Comparison of ENCODE assay signal across 28 cellular contexts in genomic region chr12:78407722-78408121, GRCh38.
DNase-seq lines count a peak whose midpoint lies in the region; ATAC-seq, FAIRE-seq and TF ChIP-seq lines count a peak whose summit lies in the region.
"Had no signal": no experiment of that assay in that cellular context is flagged by ENCODE, and none has a peak within 500 bp of the region (broad histone marks: within the 10 kb centered on the region; RNA-seq: fewer than 3 reads in every experiment).

No MANE protein-coding gene starts in this region.

- H3K14ac ChIP-seq in H1 (ENCODE audit: insufficient read length) = no peak overlapping the region

- no peaks in the 10 kb centered on the region for H3K79me1 ChIP-seq in H1 (ENCODE audit: low read depth, low read length)

- no peak for TF ChIP-seq CTCF in H1 (IDR thresholded peaks at IDR 0.05; ENCODE audit: control extremely low read depth in 1 of 3, insufficient read depth in 1 of 3, low read depth in 1 of 3, low read length in 3 of 3)

- H4K8ac ChIP-seq in H1 (ENCODE audit: extremely low read depth, insufficient read depth, low read length) = no peak overlapping the region

- H2AFZ ChIP-seq in H1 (ENCODE audit: low read length) = peak overlapping the region; percentile 48
- H2AFZ ChIP-seq: parathyroid adenoma had no signal

- no peak overlapping the region for H2BK15ac ChIP-seq in H1 (ENCODE audit: low read length)

- H3K9me3 Mint-ChIP-seq in naive thymus-derived CD8-positive, alpha-beta T cell = peaks cover 0 to 10% (median 0%) of the 10 kb centered on the region in 9 donors
- H3K9me3 Mint-ChIP-seq: nephron progenitor cell had no signal

- H3K4me3 ChIP-seq in H1 (ENCODE audit: extremely low read depth in 1 of 4, insufficient read depth in 2 of 4, low read depth in 3 of 4, low read length in 4 of 4) = no peak overlapping the region
- H3K4me3 ChIP-seq: esophagus muscularis mucosa, lower lobe of right lung, mucosa of descending colon, tibial nerve had no signal

- no peaks in the 10 kb centered on the region for H4K20me1 ChIP-seq in H1 (replicated peaks in 1 of 2; ENCODE audit: control insufficient read depth in 1 of 2, insufficient read depth in 2 of 2, low read length in 2 of 2)

- no peak overlapping the region for H3K9ac ChIP-seq in H1 (replicated peaks in 1 of 4; ENCODE audit: extremely low read depth in 1 of 4, low read depth in 3 of 4, low read length in 3 of 4)
- H3K9ac ChIP-seq: KMS-11, parathyroid adenoma had no signal

- no peak for TF ChIP-seq RAD21 in H1 (IDR thresholded peaks at IDR 0.05 in 1 of 2, conservative IDR thresholded peaks at IDR 0.05 in 1 of 2; ENCODE audit: low read depth in 2 of 2, low read length in 2 of 2)

- H3K36me3 Mint-ChIP-seq in naive thymus-derived CD8-positive, alpha-beta T cell = no peaks in the 10 kb centered on the region

- no peaks in the 10 kb centered on the region for H3K4me1 Mint-ChIP-seq in naive thymus-derived CD8-positive, alpha-beta T cell
- H3K4me1 Mint-ChIP-seq: central memory CD8-positive, alpha-beta T cell had no signal

- FAIRE-seq in H1 (lab: Jason Lieb, UNC) = no peak
- FAIRE-seq: frontal cortex had no signal

- H3K27ac ChIP-seq in H1 (ENCODE audit: low read depth, low read length) = no peak overlapping the region
- H3K27ac ChIP-seq: C4-2B, esophagus muscularis mucosa, KMS-11, lower lobe of right lung, parathyroid adenoma, tibial nerve had no signal

- no peaks in the 10 kb centered on the region for H3K36me3 ChIP-seq in H1 (ENCODE audit: control insufficient read depth in 2 of 4, insufficient read depth in 4 of 4, low read length in 3 of 4)
- H3K36me3 ChIP-seq: esophagus muscularis mucosa, lower lobe of right lung, tibial nerve had no signal

- H3K4me1 ChIP-seq in H1 (replicated peaks in 1 of 4; ENCODE audit: control insufficient read depth in 3 of 4, insufficient read depth in 4 of 4, low read length in 3 of 4) = peaks cover 2 to 18% (median 4%) of the 10 kb centered on the region in 4 experiments; a peak in 5 of 7 replicates
- H3K4me1 ChIP-seq: esophagus muscularis mucosa, parathyroid adenoma, tibial nerve had no signal

- no peak overlapping the region for H3K18ac ChIP-seq in H1 (ENCODE audit: extremely low read depth, low read length)

- H3K9me3 ChIP-seq in H1 (ENCODE audit: insufficient read depth in 2 of 2, low read depth in 1 of 2, low read length in 1 of 2) = no peaks in the 10 kb centered on the region
- H3K9me3 ChIP-seq: esophagus muscularis mucosa, lower lobe of right lung, mucosa of descending colon, tibial nerve had no signal

- no peak overlapping the region for H3K23ac ChIP-seq in H1 (ENCODE audit: insufficient read length)

- in situ Hi-C loops in Caki2 (cut with HindIII; ENCODE audit: low pct_unique_long_range_greater_than_20kb, low sequenced_read_pairs) = no loop called here

- POLR2A ChIA-PET in H1 (lab: Charles Lee; ENCODE audit: partially characterized antibody) = no interaction called here
- POLR2A ChIA-PET in naive thymus-derived CD8-positive, alpha-beta T cell (lab: Charles Lee) = no interaction called here

- no peak overlapping the region for H3K4me2 ChIP-seq in H1 (ENCODE audit: insufficient read depth in 1 of 2, low read depth in 2 of 2, low read length in 2 of 2)
- H3K4me2 ChIP-seq: KMS-11 had no signal

- H3K79me2 ChIP-seq in H1 (ENCODE audit: control insufficient read depth in 1 of 2, insufficient read depth in 2 of 2, low read length in 2 of 2) = no peaks in the 10 kb centered on the region
- H3K79me2 ChIP-seq: parathyroid adenoma had no signal

- H3K27me3 ChIP-seq in H1 (replicated peaks in 1 of 4; ENCODE audit: control insufficient read depth in 3 of 4, extremely low read depth in 1 of 4, insufficient read depth in 3 of 4, low read length in 3 of 4) = no peaks in the 10 kb centered on the region
- H3K27me3 ChIP-seq: tibial nerve had no signal

- H2BK120ac ChIP-seq in H1 (replicated peaks; ENCODE audit: low read depth, low read length) = no peak overlapping the region

- no peak overlapping the region for H4K91ac ChIP-seq in H1 (replicated peaks; ENCODE audit: insufficient read length, low read length)

- CTCF ChIA-PET in H1 (lab: Charles Lee; ENCODE audit: partially characterized antibody) = interaction anchor here (1.2 kb wide), 1 partner anchor 342 kb away, joined by 3 read pairs; no protein-coding TSS in a partner anchor

- H3K56ac ChIP-seq in H1 (replicated peaks; ENCODE audit: insufficient read length, low read depth, low read length) = no peak overlapping the region

- no peak for TF ChIP-seq POLR2A in H1 (IDR thresholded peaks at IDR 0.05; ENCODE audit: control extremely low read depth in 1 of 2, low read depth in 2 of 2, low read length in 2 of 2)

- H3K4ac ChIP-seq in H1 (replicated peaks; ENCODE audit: insufficient read length, low read depth, low read length) = no peak overlapping the region

- H3K27me3 Mint-ChIP-seq in naive thymus-derived CD8-positive, alpha-beta T cell = no peaks in the 10 kb centered on the region
- H3K27me3 Mint-ChIP-seq: central memory CD8-positive, alpha-beta T cell had no signal

- ATAC-seq in naive thymus-derived CD8-positive, alpha-beta T cell = no peak
- ATAC-seq: HCT116, mucosa of descending colon had no signal

- no peak overlapping the region; the same call in 1 of the 2 replicates for H2BK12ac ChIP-seq in H1 (ENCODE audit: low read depth, low read length)

- H4K5ac ChIP-seq in H1 (ENCODE audit: insufficient read length, low read depth, low read length) = peak overlapping the region; percentile 51

- no peak overlapping the region for H2BK5ac ChIP-seq in H1 (ENCODE audit: low read depth, low read length)

- no peak overlapping the region for H3K4me3 Mint-ChIP-seq in naive thymus-derived CD8-positive, alpha-beta T cell
- H3K4me3 Mint-ChIP-seq: central memory CD8-positive, alpha-beta T cell; nephron progenitor cell had no signal

- no peaks in the 10 kb centered on the region for H3K23me2 ChIP-seq in H1 (ENCODE audit: low read depth, low read length)

- no peak overlapping the region for H2AK5ac ChIP-seq in H1 (ENCODE audit: low read depth, low read length)

- WGBS in H1 (ENCODE audit: extremely low coverage in 1 of 2, insufficient coverage in 1 of 2, insufficient read length in 1 of 2, insufficient replicate concordance in 2 of 2, low coverage in 1 of 2, low lambda C conversion rate in 2 of 2, missing lambda C conversion rate in 1 of 2), 2 experiments = 88% methylated on average over 2 of the region's 2 CpGs; no CpG with 5 or more reads in 1 of the 2 experiments

- no peak overlapping the region for H3K27ac Mint-ChIP-seq in naive thymus-derived CD8-positive, alpha-beta T cell

- no peak for TF ChIP-seq EP300 in H1 (IDR thresholded peaks at IDR 0.05; ENCODE audit: borderline replicate concordance in 1 of 2, low read depth in 2 of 2, low read length in 2 of 2)

- H2BK20ac ChIP-seq in H1 (ENCODE audit: low read length) = no peak overlapping the region

- DNase-seq in Caki2 (ENCODE audit: low read depth) = peak; percentile 33
- DNase-seq in HCEC 1CT = peak; percentile 15
- DNase-seq in RPMI7951 (ENCODE audit: low read depth) = peak; percentile 5
- no peak for DNase-seq in H1 (ENCODE audit: low read depth in 1 of 2, low spot score in 2 of 2)
- no peak for DNase-seq in NOMO-1 treated with DMSO at 0.1 percent for 48 hours (lab: John Stamatoyannopoulos, UW; ENCODE audit: unreplicated experiment)
- DNase-seq in nucleus accumbens (lab: John Stamatoyannopoulos, UW) = no peak
- DNase-seq in naive thymus-derived CD8-positive, alpha-beta T cell = no peak
- DNase-seq: activated CD4-positive, alpha-beta T cell treated with anti-CD3 and anti-CD28 coated beads for 48 hours; activated gamma-delta T cell; activated T-cell treated with anti-CD3 and anti-CD28 coated beads, Interleukin-2, amount 50 U/mL, for 1 hour; Calu3; dermis blood vessel endothelial cell; lower lobe of right lung; mucosa of descending colon; NCI-H1417 treated with DMSO at 0.1 percent for 48 hours; NCI-H2081 treated with DMSO at 0.1 percent for 48 hours; NCI-H446; nephron progenitor cell; stimulated activated CD4-positive, alpha-beta T cell treated with anti-CD3 and anti-CD28 coated beads, Interleukin-2, amount 100 ng/mL, for 24 hours; T-helper 2 cell had no signal

TF ChIP-seq in H1, 55 proteins besides CTCF, POLR2A, EP300 and RAD21 (continues in another document):
- TF ChIP-seq ATF2 (IDR thresholded peaks at IDR 0.05; ENCODE audit: low read length) (no peak), ATF3 (IDR thresholded peaks at IDR 0.05; ENCODE audit: insufficient read depth, low read depth, low read length) (no peak), JUN (IDR thresholded peaks at IDR 0.05; ENCODE audit: low read depth, low read length) (no peak), SRF (IDR thresholded peaks at IDR 0.05; ENCODE audit: low read depth, low read length) (no peak), MAFK (IDR thresholded peaks at IDR 0.05; ENCODE audit: low read depth, low read length) (no peak), NANOG (IDR thresholded peaks at IDR 0.05; ENCODE audit: insufficient read depth, low read depth, low read length, poor library complexity, severe bottlenecking) (no peak), KDM5A (IDR thresholded peaks at IDR 0.05; ENCODE audit: low read length) (no peak), CTBP2 (IDR thresholded peaks at IDR 0.05; ENCODE audit: borderline replicate concordance, insufficient read depth, insufficient read length, low read length) (no peak), KDM4A (IDR thresholded peaks at IDR 0.05; ENCODE audit: low read depth, low read length, severe bottlenecking) (no peak), SIN3A (conservative IDR thresholded peaks at IDR 0.05 in 1 of 2, IDR thresholded peaks at IDR 0.05 in 1 of 2; ENCODE audit: low read depth in 1 of 2, low read length in 2 of 2) (no peak), CREB1 (IDR thresholded peaks at IDR 0.05) (no peak), CHD2 (IDR thresholded peaks at IDR 0.05; ENCODE audit: low read length) (no peak)

Comparison
In these comparisons a context has a peak if more than half of its experiments do, and no peak if none do; other contexts are left out.
1. DNase-seq: peak in Caki2 (single experiment), HCEC 1CT (single experiment) and RPMI7951 (single experiment); none in H1 (0 of 2), NOMO-1 treated with DMSO at 0.1 percent for 48 hours (single experiment), nucleus accumbens (0 of 56) and naive thymus-derived CD8-positive, alpha-beta T cell (0 of 10).